11 cellular contexts compared by ENCODE assay signal in the genomic region with DNA sequence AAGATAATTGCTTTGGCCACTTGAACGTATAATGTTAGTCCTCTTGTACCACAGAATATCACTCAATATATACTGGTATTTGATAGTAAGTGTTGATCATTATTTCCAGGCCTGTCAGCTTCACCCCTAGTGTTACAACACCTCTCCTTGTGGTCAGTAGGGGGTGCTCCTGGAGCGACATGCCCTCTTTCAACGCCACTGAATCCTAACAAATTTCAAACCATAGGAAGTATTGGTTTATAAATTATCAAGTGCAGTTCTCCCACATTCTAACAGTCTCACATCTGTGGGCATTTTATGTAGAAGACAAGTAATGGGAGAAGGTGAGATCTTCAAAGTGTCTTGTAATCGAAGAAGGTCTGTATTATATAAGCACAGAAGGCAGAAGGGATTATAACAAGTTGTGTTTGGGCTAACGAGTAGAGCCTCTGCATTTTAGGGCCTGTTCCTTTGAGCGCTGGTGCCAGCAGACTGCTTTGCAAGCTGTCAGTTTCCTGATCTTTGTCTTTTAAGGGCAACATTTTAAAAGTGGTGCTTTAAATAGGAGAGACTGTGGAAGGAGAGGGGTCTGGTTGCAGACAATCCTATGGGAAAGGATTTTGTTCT. TPM values are rescaled to one million over a fixed set of nuclear protein-coding genes. Genes with fewer than 3 reads are reported as not detected.
A peak's percentile ranks its signal among the peaks of the same experiment; 100 is the strongest.
DNase-seq lines count a peak whose midpoint lies in the region; ATAC-seq and TF ChIP-seq lines count a peak whose summit lies in the region.
"Had no signal": no experiment of that assay in that cellular context is flagged by ENCODE, and none has a peak within 500 bp of the region (broad histone marks: within the 10 kb centered on the region; RNA-seq: fewer than 3 reads in every experiment).

No MANE protein-coding gene starts in this region.

- H3K4me1 Mint-ChIP-seq in activated CD8-positive, alpha-beta T cell treated with anti-CD3 and anti-CD28 coated beads for 36 hours (ENCODE audit: low read depth), result no peaks in the 10 kb centered on the region
- no peaks in the 10 kb centered on the region for H3K4me1 Mint-ChIP-seq in activated CD8-positive, alpha-beta T cell treated with anti-CD3 and anti-CD28 coated beads, Interleukin-2, amount 10 ng/mL, durations not matched to agents 7 days and 5 days (ENCODE audit: low read depth)
- H3K4me1 Mint-ChIP-seq in type B pancreatic cell (ENCODE audit: unreplicated experiment), result no peaks in the 10 kb centered on the region
- H3K4me1 Mint-ChIP-seq: central memory CD8-positive, alpha-beta T cell had no signal

- POLR2A ChIA-PET in activated CD8-positive, alpha-beta T cell treated with anti-CD3 and anti-CD28 coated beads for 36 hours (lab: Charles Lee), result no interaction called here
- POLR2A ChIA-PET in activated CD8-positive, alpha-beta T cell treated with anti-CD3 and anti-CD28 coated beads, Interleukin-2, amount 10 ng/mL, durations not matched to agents 7 days and 5 days (lab: Charles Lee), result no interaction called here

- peaks cover 6% of the 10 kb centered on the region for H3K9me3 Mint-ChIP-seq in activated CD8-positive, alpha-beta T cell treated with anti-CD3 and anti-CD28 coated beads for 36 hours
- H3K9me3 Mint-ChIP-seq in activated CD8-positive, alpha-beta T cell treated with anti-CD3 and anti-CD28 coated beads, Interleukin-2, amount 10 ng/mL, durations not matched to agents 7 days and 5 days (ENCODE audit: insufficient read depth), result peaks cover 4% of the 10 kb centered on the region
- H3K9me3 Mint-ChIP-seq in type B pancreatic cell, result no peaks in the 10 kb centered on the region

- peaks cover 15% of the 10 kb centered on the region for H3K27me3 Mint-ChIP-seq in activated CD8-positive, alpha-beta T cell treated with anti-CD3 and anti-CD28 coated beads for 36 hours
- peaks cover 6% of the 10 kb centered on the region for H3K27me3 Mint-ChIP-seq in activated CD8-positive, alpha-beta T cell treated with anti-CD3 and anti-CD28 coated beads, Interleukin-2, amount 10 ng/mL, durations not matched to agents 7 days and 5 days (ENCODE audit: low read depth)
- peaks cover 19% of the 10 kb centered on the region for H3K27me3 Mint-ChIP-seq in type B pancreatic cell

- no peak overlapping the region for H3K27ac Mint-ChIP-seq in activated CD8-positive, alpha-beta T cell treated with anti-CD3 and anti-CD28 coated beads for 36 hours
- H3K27ac Mint-ChIP-seq in activated CD8-positive, alpha-beta T cell treated with anti-CD3 and anti-CD28 coated beads, Interleukin-2, amount 10 ng/mL, durations not matched to agents 7 days and 5 days, result no peak overlapping the region
- no peak overlapping the region for H3K27ac Mint-ChIP-seq in type B pancreatic cell
- H3K27ac Mint-ChIP-seq: CD4-positive, alpha-beta T cell had no signal

- ATAC-seq in activated CD8-positive, alpha-beta T cell treated with anti-CD3 and anti-CD28 coated beads for 36 hours, result no peak
- no peak for ATAC-seq in activated CD8-positive, alpha-beta T cell treated with anti-CD3 and anti-CD28 coated beads, Interleukin-2, amount 10 ng/mL, durations not matched to agents 7 days and 5 days
- no peak for ATAC-seq in GM21528 (IDR thresholded peaks at IDR 0.05; ENCODE audit: low FRiP score, unreplicated experiment)

- peak; percentile 32 for TF ChIP-seq CTCF in activated CD8-positive, alpha-beta T cell treated with anti-CD3 and anti-CD28 coated beads for 36 hours (IDR thresholded peaks at IDR 0.05)
- peak; percentile 63 for TF ChIP-seq CTCF in type B pancreatic cell (conservative IDR thresholded peaks at IDR 0.05)

- H3K36me3 Mint-ChIP-seq in activated CD8-positive, alpha-beta T cell treated with anti-CD3 and anti-CD28 coated beads for 36 hours (ENCODE audit: low read depth), result peaks cover 2% of the 10 kb centered on the region
- H3K36me3 Mint-ChIP-seq in activated CD8-positive, alpha-beta T cell treated with anti-CD3 and anti-CD28 coated beads, Interleukin-2, amount 10 ng/mL, durations not matched to agents 7 days and 5 days (ENCODE audit: low read depth), result no peaks in the 10 kb centered on the region
- H3K36me3 Mint-ChIP-seq in type B pancreatic cell, result no peaks in the 10 kb centered on the region

- CTCF ChIA-PET in activated CD8-positive, alpha-beta T cell treated with anti-CD3 and anti-CD28 coated beads for 36 hours (lab: Charles Lee), result no interaction called here
- CTCF ChIA-PET in activated CD8-positive, alpha-beta T cell treated with anti-CD3 and anti-CD28 coated beads, Interleukin-2, amount 10 ng/mL, durations not matched to agents 7 days and 5 days (lab: Charles Lee), result no interaction called here

- H3K4me3 Mint-ChIP-seq in activated CD8-positive, alpha-beta T cell treated with anti-CD3 and anti-CD28 coated beads for 36 hours, result no peak overlapping the region
- no peak overlapping the region for H3K4me3 Mint-ChIP-seq in activated CD8-positive, alpha-beta T cell treated with anti-CD3 and anti-CD28 coated beads, Interleukin-2, amount 10 ng/mL, durations not matched to agents 7 days and 5 days
- H3K4me3 Mint-ChIP-seq in type B pancreatic cell, result no peak overlapping the region
- H3K4me3 Mint-ChIP-seq: CD4-positive, alpha-beta T cell; central memory CD8-positive, alpha-beta T cell had no signal

- DNase-seq in activated CD8-positive, alpha-beta T cell treated with anti-CD3 and anti-CD28 coated beads for 36 hours, result no peak
- DNase-seq in activated CD8-positive, alpha-beta T cell treated with anti-CD3 and anti-CD28 coated beads, Interleukin-2, amount 10 ng/mL, durations not matched to agents 7 days and 5 days, result no peak
- peak; percentile 2 for DNase-seq in M059J (ENCODE audit: low read depth)
- peak; percentile 56 for DNase-seq in dermis blood vessel endothelial cell
- DNase-seq in type B pancreatic cell (ENCODE audit: extremely low spot score, unreplicated experiment), result no peak
- no peak for DNase-seq in activated T-cell treated with anti-CD3 and anti-CD28 coated beads, Interleukin-2, amount 50 U/mL, for 48 hours
- no peak for DNase-seq in NOMO-1 treated with dmso at 0.1 percent for 144 hours (lab: John Stamatoyannopoulos, UW; ENCODE audit: unreplicated experiment)
- DNase-seq: CD4-positive, alpha-beta T cell; T-helper 9 cell had no signal

- intact Hi-C loops in activated CD8-positive, alpha-beta T cell treated with anti-CD3 and anti-CD28 coated beads for 36 hours (cut with micrococcal nuclease), result no loop called here

RNA-seq across cellular contexts. Expression of a gene that starts 57.1 kb away (rescaled TPM):
- total RNA-seq in activated CD8-positive, alpha-beta T cell treated with anti-CD3 and anti-CD28 coated beads for 36 hours, result 1 to 10 TPM; 4.9 to 5.4 TPM
- 1 to 10 TPM; 7.7 to 8.5 TPM for total RNA-seq in activated CD8-positive, alpha-beta T cell treated with anti-CD3 and anti-CD28 coated beads, Interleukin-2, amount 10 ng/mL, durations not matched to agents 7 days and 5 days
- 8.2 and 11.8 TPM in 2 replicates for total RNA-seq in M059J (2014; rRNA removed; shearing (Covaris generic))
- total RNA-seq in dermis blood vessel endothelial cell (10.0 and 14.0 TPM in 2 replicates), type B pancreatic cell (ENCODE audit: low replicate concordance) (13.7 and 17.2 TPM in 2 replicates)

Comparison
In these comparisons a context has a peak if more than half of its experiments do, and no peak if none do; other contexts are left out.
1. DNase-seq: peak in M059J (single experiment) and dermis blood vessel endothelial cell (single experiment); none in activated CD8-positive, alpha-beta T cell treated with anti-CD3 and anti-CD28 coated beads for 36 hours (single experiment), activated CD8-positive, alpha-beta T cell treated with anti-CD3 and anti-CD28 coated beads, Interleukin-2, amount 10 ng/mL, durations not matched to agents 7 days and 5 days (single experiment), type B pancreatic cell (single experiment), activated T-cell treated with anti-CD3 and anti-CD28 coated beads, Interleukin-2, amount 50 U/mL, for 48 hours (0 of 2) and NOMO-1 treated with dmso at 0.1 percent for 144 hours (single experiment).